Comparison of ENCODE assay signal across 15 cellular contexts in the genomic region with DNA sequence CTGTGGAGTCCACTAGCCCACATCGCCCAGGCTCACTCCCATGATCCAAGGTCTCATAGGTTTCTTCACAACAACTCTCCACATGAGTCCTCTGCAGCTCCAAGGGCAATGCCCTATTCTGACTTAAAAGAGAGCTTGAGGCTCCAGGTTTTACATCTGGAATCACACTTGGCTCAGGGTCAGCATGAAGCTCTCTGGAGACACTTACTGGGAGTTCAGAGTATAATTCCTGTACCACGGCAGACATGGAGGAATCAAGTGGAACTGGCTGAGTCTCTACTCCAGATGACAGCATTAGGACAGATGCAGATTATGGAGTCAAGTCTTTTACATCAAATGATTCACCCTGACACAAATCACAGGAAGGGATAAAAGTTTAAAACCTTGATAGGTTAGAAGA. TPM values are rescaled to one million over a fixed set of nuclear protein-coding genes. Genes with fewer than 3 reads are reported as not detected.
DNase-seq lines count a peak whose midpoint lies in the region; ATAC-seq and TF ChIP-seq lines count a peak whose summit lies in the region.
"Had no signal": no experiment of that assay in that cellular context is flagged by ENCODE, and none has a peak within 500 bp of the region (broad histone marks: within the 10 kb centered on the region; RNA-seq: fewer than 3 reads in every experiment).

No MANE protein-coding gene starts in this region.

- H3K4me1 ChIP-seq in GM23338 (ENCODE audit: insufficient read depth), result no peaks in the 10 kb centered on the region
- H3K4me1 ChIP-seq in naive thymus-derived CD4-positive, alpha-beta T cell (ENCODE audit: control insufficient read depth in 2 of 2, insufficient read depth in 2 of 2, low read length in 2 of 2), result no peaks in the 10 kb centered on the region
- H3K4me1 ChIP-seq: SJCRH30 had no signal

- no peaks in the 10 kb centered on the region for H3K9me2 ChIP-seq in GM23338 (ENCODE audit: insufficient read depth)

- H3K9me3 Mint-ChIP-seq in GM23338, result no peaks in the 10 kb centered on the region
- peaks cover 0 to 2% (median 0%) of the 10 kb centered on the region in 11 donors for H3K9me3 Mint-ChIP-seq in naive thymus-derived CD4-positive, alpha-beta T cell

- peak overlapping the region; percentile 2; the same call in 1 of the 2 replicates for H3K27ac Mint-ChIP-seq in GM23338
- H3K27ac Mint-ChIP-seq in naive thymus-derived CD4-positive, alpha-beta T cell, result peak overlapping the region; percentile 58 to 96 (median 78)

- no peak overlapping the region for H3K4me3 Mint-ChIP-seq in GM23338
- H3K4me3 Mint-ChIP-seq in naive thymus-derived CD4-positive, alpha-beta T cell, result peak overlapping the region in 6 of 10 donors; percentile 1 to 68 (median 58)

- H2AFZ ChIP-seq in GM23338, result no peak overlapping the region

- ATAC-seq in GM23338, result no peak
- ATAC-seq in naive thymus-derived CD4-positive, alpha-beta T cell, result no peak

- no peak overlapping the region for H3K4me2 ChIP-seq in GM23338
- H3K4me2 ChIP-seq: KMS-11 had no signal

- POLR2A ChIA-PET in naive thymus-derived CD4-positive, alpha-beta T cell (lab: Charles Lee), result interaction anchor here (1.0 kb wide), 1 partner anchor 16 kb away, joined by 4 read pairs; no protein-coding TSS in a partner anchor

- 0 out of 3 replicates have a peak, but pooled peaks cover 2% of the 10 kb centered on the region for H3K4me1 Mint-ChIP-seq in GM23338
- peaks cover 40 to 75% (median 57%) of the 10 kb centered on the region in 7 donors for H3K4me1 Mint-ChIP-seq in naive thymus-derived CD4-positive, alpha-beta T cell

- no peak overlapping the region for H3K27ac ChIP-seq in GM23338 (ENCODE audit: low read depth)
- H3K27ac ChIP-seq in naive thymus-derived CD4-positive, alpha-beta T cell (ENCODE audit: low read depth, low read length), result peak overlapping the region; percentile 55
- H3K27ac ChIP-seq: HL-60, KMS-11, SJCRH30 had no signal

- H3K36me3 ChIP-seq in GM23338 (ENCODE audit: insufficient read depth), result peaks cover 10% of the 10 kb centered on the region
- peaks cover 0 to 38% (median 0%) of the 10 kb centered on the region in 3 experiments for H3K36me3 ChIP-seq in naive thymus-derived CD4-positive, alpha-beta T cell (ENCODE audit: control insufficient read depth in 2 of 3, insufficient read depth in 3 of 3, low read length in 3 of 3)

- TF ChIP-seq CTCF in GM23338 (conservative IDR thresholded peaks at IDR 0.05; ENCODE audit: low read depth in 2 of 2), result no peak

- no peaks in the 10 kb centered on the region for H3K27me3 Mint-ChIP-seq in GM23338 (ENCODE audit: insufficient read depth, low read depth, poor library complexity)
- no peaks in the 10 kb centered on the region for H3K27me3 Mint-ChIP-seq in naive thymus-derived CD4-positive, alpha-beta T cell

- H4K20me1 ChIP-seq in GM23338 (replicated peaks; ENCODE audit: insufficient read depth), result peaks cover 67% of the 10 kb centered on the region

- H3K4me3 ChIP-seq in GM23338, result no peak overlapping the region
- no peak overlapping the region for H3K4me3 ChIP-seq in naive thymus-derived CD4-positive, alpha-beta T cell (ENCODE audit: low read length)
- H3K4me3 ChIP-seq: SJCRH30 had no signal

- peak; percentile 23 for DNase-seq in activated CD8-positive, alpha-beta memory T cell treated with anti-CD3 and anti-CD28 coated beads, Interleukin-2, amount 50 U/mL, for 48 hours
- no peak for DNase-seq in activated CD8-positive, alpha-beta memory T cell treated with anti-CD3 and anti-CD28 coated beads for 24 hours
- DNase-seq in GM23338 (ENCODE audit: low spot score), result no peak
- peak; percentile 46 for DNase-seq in amniotic epithelial cell (ENCODE audit: low read depth)
- DNase-seq in naive thymus-derived CD4-positive, alpha-beta T cell, result no peak
- no peak for DNase-seq in RPMI8226
- no peak for DNase-seq in hepatic stellate cell (ENCODE audit: low spot score)
- no peak for DNase-seq in stimulated activated CD4-positive, alpha-beta T cell treated with anti-CD3 and anti-CD28 coated beads, Interleukin-4, amount 100 ng/mL, for 1 hour
- DNase-seq: ACHN, COR-L47, dermis blood vessel endothelial cell, GDM1, SJCRH30 had no signal

- H3F3A ChIP-seq in GM23338 (replicated peaks; ENCODE audit: low read depth), result no peaks in the 10 kb centered on the region

- no peaks in the 10 kb centered on the region for H3K9me3 ChIP-seq in naive thymus-derived CD4-positive, alpha-beta T cell (ENCODE audit: control insufficient read depth in 2 of 3, low read length in 3 of 3)
- H3K9me3 ChIP-seq: SJCRH30 had no signal

- no peaks in the 10 kb centered on the region for H3K27me3 ChIP-seq in GM23338 (ENCODE audit: insufficient read depth)
- no peaks in the 10 kb centered on the region for H3K27me3 ChIP-seq in naive thymus-derived CD4-positive, alpha-beta T cell (ENCODE audit: control insufficient read depth in 2 of 2, insufficient read depth in 2 of 2, low read length in 2 of 2)
- H3K27me3 ChIP-seq: SJCRH30 had no signal

- intact Hi-C loops in naive thymus-derived CD4-positive, alpha-beta T cell (cut with micrococcal nuclease), result no loop called here

- CTCF ChIA-PET in naive thymus-derived CD4-positive, alpha-beta T cell (lab: Charles Lee), result no interaction called here

- peaks cover 100% of the 10 kb centered on the region for H3K79me2 ChIP-seq in GM23338 (replicated peaks; ENCODE audit: insufficient read depth)

- H3K36me3 Mint-ChIP-seq in GM23338 (ENCODE audit: low read depth), result peaks cover 45% of the 10 kb centered on the region
- H3K36me3 Mint-ChIP-seq in naive thymus-derived CD4-positive, alpha-beta T cell, result peaks cover 5 to 30% (median 15%) of the 10 kb centered on the region in 5 donors

TF ChIP-seq in GM23338, 12 proteins besides CTCF, POLR2A, EP300 and RAD21 (continues in another document):
- TF ChIP-seq ZNF114 (CRISPR knock-in tag; IDR thresholded peaks at IDR 0.05), result no peak
- TF ChIP-seq, protein P1, sequence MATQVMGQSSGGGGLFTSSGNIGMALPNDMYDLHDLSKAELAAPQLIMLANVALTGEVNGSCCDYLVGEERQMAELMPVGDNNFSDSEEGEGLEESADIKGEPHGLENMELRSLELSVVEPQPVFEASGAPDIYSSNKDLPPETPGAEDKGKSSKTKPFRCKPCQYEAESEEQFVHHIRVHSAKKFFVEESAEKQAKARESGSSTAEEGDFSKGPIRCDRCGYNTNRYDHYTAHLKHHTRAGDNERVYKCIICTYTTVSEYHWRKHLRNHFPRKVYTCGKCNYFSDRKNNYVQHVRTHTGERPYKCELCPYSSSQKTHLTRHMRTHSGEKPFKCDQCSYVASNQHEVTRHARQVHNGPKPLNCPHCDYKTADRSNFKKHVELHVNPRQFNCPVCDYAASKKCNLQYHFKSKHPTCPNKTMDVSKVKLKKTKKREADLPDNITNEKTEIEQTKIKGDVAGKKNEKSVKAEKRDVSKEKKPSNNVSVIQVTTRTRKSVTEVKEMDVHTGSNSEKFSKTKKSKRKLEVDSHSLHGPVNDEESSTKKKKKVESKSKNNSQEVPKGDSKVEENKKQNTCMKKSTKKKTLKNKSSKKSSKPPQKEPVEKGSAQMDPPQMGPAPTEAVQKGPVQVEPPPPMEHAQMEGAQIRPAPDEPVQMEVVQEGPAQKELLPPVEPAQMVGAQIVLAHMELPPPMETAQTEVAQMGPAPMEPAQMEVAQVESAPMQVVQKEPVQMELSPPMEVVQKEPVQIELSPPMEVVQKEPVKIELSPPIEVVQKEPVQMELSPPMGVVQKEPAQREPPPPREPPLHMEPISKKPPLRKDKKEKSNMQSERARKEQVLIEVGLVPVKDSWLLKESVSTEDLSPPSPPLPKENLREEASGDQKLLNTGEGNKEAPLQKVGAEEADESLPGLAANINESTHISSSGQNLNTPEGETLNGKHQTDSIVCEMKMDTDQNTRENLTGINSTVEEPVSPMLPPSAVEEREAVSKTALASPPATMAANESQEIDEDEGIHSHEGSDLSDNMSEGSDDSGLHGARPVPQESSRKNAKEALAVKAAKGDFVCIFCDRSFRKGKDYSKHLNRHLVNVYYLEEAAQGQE (IDR thresholded peaks at IDR 0.05; ENCODE audit: unreplicated experiment), result no peak
- TF ChIP-seq JUNB (IDR thresholded peaks at IDR 0.05; ENCODE audit: unreplicated experiment), result no peak
- no peak for TF ChIP-seq STAT1 (IDR thresholded peaks at IDR 0.05; ENCODE audit: unreplicated experiment)

RNA-seq across cellular contexts. Expression of a gene that starts 11.4 kb away (rescaled TPM):
- total RNA-seq in GM23338 (2014; rRNA removed; shearing (Covaris generic)), result 43.4 and 54.0 TPM in 2 replicates
- polyA plus RNA-seq in GM23338 (2016; fragmentation: Nextera tagmentation; extraction: Ambion mirVana), result 44.3 and 46.3 TPM in 2 replicates
- total RNA-seq in naive thymus-derived CD4-positive, alpha-beta T cell, result 10 to 100 TPM; 43.1 to 82.6 (median 66.9) TPM
- 10 to 100 TPM; 18.7 to 29.2 TPM for polyA plus RNA-seq in naive thymus-derived CD4-positive, alpha-beta T cell

RNA-seq across cellular contexts. Expression of a gene that starts 15.3 kb away (rescaled TPM):
- total RNA-seq in GM23338 (2014; rRNA removed; shearing (Covaris generic)), result 19.7 and 30.1 TPM in 2 replicates
- polyA plus RNA-seq in GM23338 (2016; fragmentation: Nextera tagmentation; extraction: Ambion mirVana), result 18.7 and 21.1 TPM in 2 replicates
- 10 to 100 TPM; 42.9 to 54.1 (median 44.2) TPM for total RNA-seq in naive thymus-derived CD4-positive, alpha-beta T cell
- polyA plus RNA-seq in naive thymus-derived CD4-positive, alpha-beta T cell, result 10 to 100 TPM in 1 of 2 donors, 1 to 10 TPM in 1; 5.7 to 10.5 TPM

Comparison
In these comparisons a context has a peak if more than half of its experiments do, and no peak if none do; other contexts are left out.
1. DNase-seq: peak in activated CD8-positive, alpha-beta memory T cell treated with anti-CD3 and anti-CD28 coated beads, Interleukin-2, amount 50 U/mL, for 48 hours (single experiment) and amniotic epithelial cell (single experiment); none in activated CD8-positive, alpha-beta memory T cell treated with anti-CD3 and anti-CD28 coated beads for 24 hours (single experiment), GM23338 (single experiment), naive thymus-derived CD4-positive, alpha-beta T cell (0 of 9), RPMI8226 (single experiment), hepatic stellate cell (single experiment) and stimulated activated CD4-positive, alpha-beta T cell treated with anti-CD3 and anti-CD28 coated beads, Interleukin-4, amount 100 ng/mL, for 1 hour (single experiment).